9 cellular contexts compared by ENCODE assay signal in genomic region chr6:90701146-90701781, GRCh38.
DNase-seq lines count a peak whose midpoint lies in the region; ATAC-seq and TF ChIP-seq lines count a peak whose summit lies in the region.
"Had no signal": no experiment of that assay in that cellular context is flagged by ENCODE, and none has a peak within 500 bp of the region (broad histone marks: within the 10 kb centered on the region; RNA-seq: fewer than 3 reads in every experiment).

No MANE protein-coding gene starts in this region.

- no peaks in the 10 kb centered on the region for H3F3A ChIP-seq in neural progenitor cell (ENCODE audit: low read depth)

- no peaks in the 10 kb centered on the region for H3K79me2 ChIP-seq in neural progenitor cell (ENCODE audit: low read depth)

- TF ChIP-seq CTCF in neural progenitor cell (IDR thresholded peaks at IDR 0.05) (no peak), gastroesophageal sphincter (IDR thresholded peaks at IDR 0.05) (no peak)

- no peaks in the 10 kb centered on the region for H3K27me3 ChIP-seq in neural progenitor cell
- no peaks in the 10 kb centered on the region for H3K27me3 ChIP-seq in gastroesophageal sphincter

- peaks cover 6% of the 10 kb centered on the region for H3K27me3 Mint-ChIP-seq in activated CD4-positive, alpha-beta T cell treated with anti-CD3 and anti-CD28 coated beads for 36 hours
- H3K27me3 Mint-ChIP-seq in neural progenitor cell (ENCODE audit: insufficient read depth, low read depth): peaks cover 2% of the 10 kb centered on the region

- H3K4me2 ChIP-seq in neural progenitor cell: no peak overlapping the region

- H3K9ac ChIP-seq in neural progenitor cell: no peak overlapping the region

- peak; percentile 29 for DNase-seq in activated CD4-positive, alpha-beta T cell treated with anti-CD3 and anti-CD28 coated beads for 36 hours
- DNase-seq in activated CD4-positive, alpha-beta T cell treated with anti-CD3 and anti-CD28 coated beads for 4 hours: no peak
- DNase-seq in NCI-H510A treated with DMSO at 0.1 percent for 48 hours (lab: John Stamatoyannopoulos, UW) (peak; percentile 18), neural progenitor cell (ENCODE audit: low spot score) (peak; percentile 56), middle frontal gyrus (ENCODE audit: extremely low spot score, low spot score) (no peak), HT-29 (ENCODE audit: low spot score) (no peak)

- H2AFZ ChIP-seq in neural progenitor cell (replicated peaks): peak overlapping the region; percentile 5

- intact Hi-C loops in activated CD4-positive, alpha-beta T cell treated with anti-CD3 and anti-CD28 coated beads for 36 hours (cut with DNase I, micrococcal nuclease): no loop called here

- peak; percentile 69 for ATAC-seq in activated CD4-positive, alpha-beta T cell treated with anti-CD3 and anti-CD28 coated beads for 36 hours
- ATAC-seq in HG02798 (IDR thresholded peaks at IDR 0.05; ENCODE audit: poor library complexity, unreplicated experiment) (peak; percentile 74), gastroesophageal sphincter (no peak)

- peaks cover 4% of the 10 kb centered on the region for H3K4me1 Mint-ChIP-seq in activated CD4-positive, alpha-beta T cell treated with anti-CD3 and anti-CD28 coated beads for 36 hours
- H3K4me1 Mint-ChIP-seq in neural progenitor cell: no peaks in the 10 kb centered on the region
- H3K4me1 Mint-ChIP-seq: CD4-positive, CD25-positive, alpha-beta regulatory T cell had no signal

- H3K36me3 Mint-ChIP-seq in activated CD4-positive, alpha-beta T cell treated with anti-CD3 and anti-CD28 coated beads for 36 hours (ENCODE audit: low read depth): no peaks in the 10 kb centered on the region
- no peaks in the 10 kb centered on the region for H3K36me3 Mint-ChIP-seq in neural progenitor cell
- H3K36me3 Mint-ChIP-seq: CD4-positive, CD25-positive, alpha-beta regulatory T cell had no signal

- H3K9me3 ChIP-seq in neural progenitor cell (ENCODE audit: low read depth) (no peaks in the 10 kb centered on the region), gastroesophageal sphincter (peaks cover 0 to under 1% (median 0%) of the 10 kb centered on the region in 3 donors)

- H4K20me1 ChIP-seq in neural progenitor cell (ENCODE audit: low read depth): no peaks in the 10 kb centered on the region

- H3K4me1 ChIP-seq in neural progenitor cell (no peaks in the 10 kb centered on the region), gastroesophageal sphincter (no peaks in the 10 kb centered on the region)

- H3K9me3 Mint-ChIP-seq in activated CD4-positive, alpha-beta T cell treated with anti-CD3 and anti-CD28 coated beads for 36 hours (ENCODE audit: low read depth): no peaks in the 10 kb centered on the region
- no peaks in the 10 kb centered on the region for H3K9me3 Mint-ChIP-seq in neural progenitor cell

- no peak for TF ChIP-seq EP300 in gastroesophageal sphincter (IDR thresholded peaks at IDR 0.05)

- H3K4me3 ChIP-seq in neural progenitor cell (no peak overlapping the region), gastroesophageal sphincter (no peak overlapping the region)

- no peak overlapping the region for H3K27ac Mint-ChIP-seq in activated CD4-positive, alpha-beta T cell treated with anti-CD3 and anti-CD28 coated beads for 36 hours
- no peak overlapping the region for H3K27ac Mint-ChIP-seq in neural progenitor cell
- H3K27ac Mint-ChIP-seq: CD4-positive, CD25-positive, alpha-beta regulatory T cell had no signal

- H3K4me3 Mint-ChIP-seq in activated CD4-positive, alpha-beta T cell treated with anti-CD3 and anti-CD28 coated beads for 36 hours: no peak overlapping the region
- H3K4me3 Mint-ChIP-seq in neural progenitor cell: no peak overlapping the region
- H3K4me3 Mint-ChIP-seq: CD4-positive, CD25-positive, alpha-beta regulatory T cell had no signal

- WGBS in gastroesophageal sphincter (ENCODE audit: low coverage in 1 of 2), 2 donors: 51 to 66% methylated on average over 7 of the region's 7 CpGs

- POLR2A ChIA-PET in activated CD4-positive, alpha-beta T cell treated with anti-CD3 and anti-CD28 coated beads for 36 hours (lab: Charles Lee): interaction anchor here (0.6 kb wide), 1 partner anchor 19 kb away, joined by 3 read pairs; no protein-coding TSS in a partner anchor

- no peak overlapping the region for H3K27ac ChIP-seq in neural progenitor cell
- H3K27ac ChIP-seq in gastroesophageal sphincter: no peak overlapping the region

- TF ChIP-seq POLR2A in gastroesophageal sphincter (IDR thresholded peaks at IDR 0.05): no peak

- CTCF ChIA-PET in activated CD4-positive, alpha-beta T cell treated with anti-CD3 and anti-CD28 coated beads for 36 hours (lab: Charles Lee): interaction anchor here (0.6 kb wide), 1 partner anchor 115 kb away, joined by 3 read pairs; no protein-coding TSS in a partner anchor

- no peaks in the 10 kb centered on the region for H3K36me3 ChIP-seq in neural progenitor cell
- no peaks in the 10 kb centered on the region for H3K36me3 ChIP-seq in gastroesophageal sphincter

Comparison
In these comparisons a context has a peak if more than half of its experiments do, and no peak if none do; other contexts are left out.
1. DNase-seq: peak in activated CD4-positive, alpha-beta T cell treated with anti-CD3 and anti-CD28 coated beads for 36 hours (single experiment), NCI-H510A treated with DMSO at 0.1 percent for 48 hours (single experiment) and neural progenitor cell (single experiment); none in activated CD4-positive, alpha-beta T cell treated with anti-CD3 and anti-CD28 coated beads for 4 hours (0 of 2), middle frontal gyrus (single experiment) and HT-29 (single experiment).